16 cellular contexts compared by ENCODE assay signal in the genomic region with DNA sequence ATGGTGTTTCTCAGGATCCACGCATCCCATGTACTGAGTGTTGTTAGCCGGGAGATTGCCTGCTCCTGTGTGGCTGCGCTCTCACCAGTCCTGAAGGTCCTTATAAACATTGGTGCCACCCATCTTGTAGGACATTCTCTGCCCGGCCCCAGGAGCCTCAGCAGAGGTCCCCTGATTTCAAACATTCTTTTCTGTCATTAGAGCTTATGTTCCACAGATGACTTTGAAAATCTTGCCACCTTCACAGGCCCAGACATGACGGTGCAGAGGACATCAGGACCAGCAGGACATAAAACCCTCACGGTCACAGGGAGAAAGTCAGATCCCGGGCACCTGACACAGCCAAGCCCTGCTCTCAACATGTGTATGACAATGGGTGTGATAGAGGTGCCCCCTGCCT. TPM values are rescaled to one million over a fixed set of nuclear protein-coding genes. Genes with fewer than 3 reads are reported as not detected.
DNase-seq lines count a peak whose midpoint lies in the region; ATAC-seq, FAIRE-seq and TF ChIP-seq lines count a peak whose summit lies in the region.
"Had no signal": no experiment of that assay in that cellular context is flagged by ENCODE, and none has a peak within 500 bp of the region (broad histone marks: within the 10 kb centered on the region; RNA-seq: fewer than 3 reads in every experiment).

No MANE protein-coding gene starts in this region.

- H3K4me1 ChIP-seq in kidney (ENCODE audit: control insufficient read depth in 1 of 2, insufficient read depth in 1 of 2, low read depth in 1 of 2, low read length in 2 of 2): no peaks in the 10 kb centered on the region
- no peaks in the 10 kb centered on the region for H3K4me1 ChIP-seq in sigmoid colon
- H3K4me1 ChIP-seq: BLaER1, HAP-1 had no signal

- no peaks in the 10 kb centered on the region for H3K36me3 Mint-ChIP-seq in MCF 10A (ENCODE audit: insufficient read depth, unreplicated experiment)

- no peaks in the 10 kb centered on the region for H3K36me3 ChIP-seq in kidney (ENCODE audit: control insufficient read depth in 1 of 2, insufficient read depth in 2 of 2, low read length in 2 of 2)
- H3K36me3 ChIP-seq in sigmoid colon: no peaks in the 10 kb centered on the region
- H3K36me3 ChIP-seq: BLaER1, HAP-1 had no signal

- H3K4me3 ChIP-seq in kidney (ENCODE audit: low read length in 2 of 2) (no peak overlapping the region), sigmoid colon (no peak overlapping the region)
- H3K4me3 ChIP-seq: BLaER1, GM23338, HAP-1 had no signal

- H3K9ac ChIP-seq in kidney (ENCODE audit: low read length in 2 of 2): no peak overlapping the region
- H3K9ac ChIP-seq: BLaER1 had no signal

- no peaks in the 10 kb centered on the region for H3K27me3 ChIP-seq in sigmoid colon
- H3K27me3 ChIP-seq: BLaER1 had no signal

- no peak for TF ChIP-seq CTCF in kidney (IDR thresholded peaks at IDR 0.05; ENCODE audit: borderline replicate concordance, extremely low read depth, insufficient read depth)
- TF ChIP-seq CTCF in sigmoid colon (IDR thresholded peaks at IDR 0.05): no peak
- TF ChIP-seq CTCF in MCF 10A (IDR thresholded peaks at IDR 0.05; ENCODE audit: unreplicated experiment): no peak
- TF ChIP-seq CTCF in GM10248 (IDR thresholded peaks at IDR 0.05; ENCODE audit: control extremely low read depth, extremely low read depth, low read depth, missing control alignments): no peak

- TF ChIP-seq POLR2A in sigmoid colon (IDR thresholded peaks at IDR 0.05): no peak

- no peak overlapping the region for H3K27ac ChIP-seq in kidney (ENCODE audit: low read depth in 2 of 2, low read length in 2 of 2)
- H3K27ac ChIP-seq in sigmoid colon: no peak overlapping the region
- H3K27ac ChIP-seq: 22Rv1, BLaER1 had no signal

- FAIRE-seq in kidney (lab: Jason Lieb, UNC): no peak
- FAIRE-seq: HepG2 had no signal

- intact Hi-C loops in kidney (cut with DNase I) (no loop called here), sigmoid colon (cut with DNase I) (no loop called here), MCF 10A (cut with micrococcal nuclease) (no loop called here)

- CTCF ChIA-PET in MCF 10A (lab: Yijun Ruan, JAX): interaction anchor here (0.6 kb wide), 1 partner anchor 53 kb away, joined by 3 read pairs; no protein-coding TSS in a partner anchor
- CTCF ChIA-PET in GM10248 (lab: Yijun Ruan, JAX): no interaction called here

- H3K4me1 Mint-ChIP-seq in MCF 10A (ENCODE audit: insufficient read depth, unreplicated experiment): no peaks in the 10 kb centered on the region

- peaks cover 9% of the 10 kb centered on the region for H3K9me3 Mint-ChIP-seq in MCF 10A (ENCODE audit: unreplicated experiment)
- H3K9me3 Mint-ChIP-seq: GM23338 had no signal

- no peaks in the 10 kb centered on the region for H3K27me3 Mint-ChIP-seq in MCF 10A (ENCODE audit: insufficient read depth, unreplicated experiment)

- no peak overlapping the region for H3K27ac Mint-ChIP-seq in MCF 10A (ENCODE audit: low read depth, unreplicated experiment)
- H3K27ac Mint-ChIP-seq: GM23338 had no signal

- WGBS in sigmoid colon, 2 donors: 82 to 91% methylated on average over 7 of the region's 7 CpGs

- DNase-seq in activated effector memory CD4-positive, alpha-beta T cell treated with anti-CD3 and anti-CD28 coated beads, Interleukin-2, amount 50 U/mL, for 16 hours: peak; percentile 22
- DNase-seq in activated effector memory CD4-positive, alpha-beta T cell treated with Interleukin-2 at 50 U/mL for 16 hours: no peak
- DNase-seq in kidney: peak; percentile 31
- DNase-seq in sigmoid colon: peak; percentile 13
- no peak for DNase-seq in MCF 10A (ENCODE audit: unreplicated experiment)
- DNase-seq in GM10248 (ENCODE audit: extremely low spot score): no peak
- DNase-seq: AML-193, Calu3, DMS 273 treated with DMSO at 0.1 percent for 48 hours, DMS79 had no signal

- no peak overlapping the region for H3K4me3 Mint-ChIP-seq in MCF 10A (ENCODE audit: unreplicated experiment)
- H3K4me3 Mint-ChIP-seq: GM23338 had no signal

- no peak for ATAC-seq in GM21381 (IDR thresholded peaks at IDR 0.05; ENCODE audit: unreplicated experiment)
- ATAC-seq: GM23338, HepG2 had no signal

- H3K9me3 ChIP-seq in kidney (ENCODE audit: control insufficient read depth in 1 of 2, low read length in 2 of 2) (no peaks in the 10 kb centered on the region), sigmoid colon (no peaks in the 10 kb centered on the region)
- H3K9me3 ChIP-seq: BLaER1, HAP-1 had no signal

- no peak for TF ChIP-seq EP300 in sigmoid colon (IDR thresholded peaks at IDR 0.05)

- no TSS peak for BruUV-seq in MCF 10A (replicated peaks; lab: Mats Ljungman, UMichigan)

- POLR2A ChIA-PET in MCF 10A (lab: Yijun Ruan, JAX) (no interaction called here), GM10248 (lab: Yijun Ruan, JAX) (no interaction called here)

RNA-seq across cellular contexts. Expression of a gene that starts 33.2 kb away (rescaled TPM):
- total RNA-seq in kidney (71.4 TPM), sigmoid colon (10 to 100 TPM; 61.5 to 69.0 (median 64.9) TPM), MCF 10A (2022) (18.3 and 19.7 TPM in 2 replicates)
- polyA plus RNA-seq in kidney (ENCODE audit: insufficient read depth, low read depth, low replicate concordance) (402 TPM), sigmoid colon (100 to 1,000 TPM in 1 of 3 donors, 10 to 100 TPM in 2; 50.0 to 187 (median 79.3) TPM)

Comparison
In these comparisons a context has a peak if more than half of its experiments do, and no peak if none do; other contexts are left out.
1. DNase-seq: peak in activated effector memory CD4-positive, alpha-beta T cell treated with anti-CD3 and anti-CD28 coated beads, Interleukin-2, amount 50 U/mL, for 16 hours (single experiment), kidney (single experiment) and sigmoid colon (single experiment); none in activated effector memory CD4-positive, alpha-beta T cell treated with Interleukin-2 at 50 U/mL for 16 hours (single experiment), MCF 10A (single experiment) and GM10248 (single experiment).